9 cellular contexts compared by ENCODE assay signal in the genomic region with DNA sequence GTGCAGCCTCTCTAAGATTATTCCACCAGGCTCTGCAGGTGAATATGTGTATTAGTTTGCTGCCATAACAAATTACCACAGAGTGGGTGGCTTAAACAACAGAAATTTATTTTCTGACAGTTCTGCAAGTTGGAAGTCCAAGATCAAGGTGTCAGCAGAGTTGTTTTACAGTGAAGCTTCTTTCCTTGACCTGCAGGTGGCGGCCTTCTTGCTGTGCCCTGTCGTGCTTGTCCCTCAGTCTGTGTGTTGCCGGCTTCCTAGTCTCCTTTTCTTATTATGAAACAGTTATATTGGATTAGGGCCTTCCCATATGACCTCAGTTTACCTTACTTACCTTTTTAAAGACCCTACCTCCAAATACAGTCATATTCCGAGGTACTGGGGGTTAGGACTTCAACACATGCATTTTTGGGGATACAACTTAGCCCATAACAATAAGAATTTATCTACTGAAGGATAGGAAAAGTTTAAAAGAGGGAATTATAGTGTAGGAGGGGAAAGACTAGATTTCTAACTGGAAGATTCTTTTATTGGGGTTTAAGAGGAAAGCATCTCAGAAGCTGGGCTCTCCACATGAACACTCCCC.
A peak's percentile ranks its signal among the peaks of the same experiment; 100 is the strongest.
DNase-seq lines count a peak whose midpoint lies in the region; ATAC-seq, FAIRE-seq and TF ChIP-seq lines count a peak whose summit lies in the region.
"Had no signal": no experiment of that assay in that cellular context is flagged by ENCODE, and none has a peak within 500 bp of the region (broad histone marks: within the 10 kb centered on the region; RNA-seq: fewer than 3 reads in every experiment).

No MANE protein-coding gene starts in this region.

- peaks cover 6 to 17% (median 12%) of the 10 kb centered on the region in 4 donors for H3K4me1 Mint-ChIP-seq in naive thymus-derived CD8-positive, alpha-beta T cell

- intact Hi-C loops in body of pancreas (cut with DNase I) (no loop called here), sciatic nerve (cut with DNase I) (no loop called here)

- H3K27ac ChIP-seq in body of pancreas, result no peak overlapping the region

- no peaks in the 10 kb centered on the region for H3K4me1 ChIP-seq in body of pancreas

- H3K36me3 Mint-ChIP-seq in naive thymus-derived CD8-positive, alpha-beta T cell, result peaks cover 0 to 7% (median 5%) of the 10 kb centered on the region in 3 donors

- no peak overlapping the region for H3K4me3 Mint-ChIP-seq in naive thymus-derived CD8-positive, alpha-beta T cell
- H3K4me3 Mint-ChIP-seq: activated naive CD8-positive, alpha-beta T cell had no signal

- no peak for TF ChIP-seq POLR2A in body of pancreas (IDR thresholded peaks at IDR 0.05)

- no peaks in the 10 kb centered on the region for H3K9me3 Mint-ChIP-seq in naive thymus-derived CD8-positive, alpha-beta T cell

- no peaks in the 10 kb centered on the region for H3K36me3 ChIP-seq in body of pancreas (replicated peaks in 1 of 2; ENCODE audit: insufficient read depth in 1 of 2, low read depth in 2 of 2)

- FAIRE-seq in HTR-8/SVneo (lab: Jason Lieb, UNC), result no peak

- no peaks in the 10 kb centered on the region for H3K9me3 ChIP-seq in body of pancreas

- no peak overlapping the region for H3K4me3 ChIP-seq in body of pancreas

- WGBS in body of pancreas, 2 donors, result 30 to 36% methylated on average over 4 of the region's 4 CpGs

- peak; percentile 63 for DNase-seq in ELR (ENCODE audit: low read depth)
- DNase-seq in GM20000 (ENCODE audit: low spot score), result peak; percentile 47
- DNase-seq in HTR-8/SVneo (ENCODE audit: insufficient read length, low spot score), result peak; percentile 13
- DNase-seq in T-helper 2 cell, result peak in 3 of 5 experiments; percentile 18 to 69 (median 27)
- peak; percentile 46 to 59 (median 52) for DNase-seq in body of pancreas
- DNase-seq in naive thymus-derived CD8-positive, alpha-beta T cell, result peak in 8 of 10 donors; percentile 15 to 31 (median 23)
- DNase-seq in sciatic nerve (ENCODE audit: low spot score), result no peak

- ATAC-seq in body of pancreas, result peak; percentile 67
- peak; percentile 55 to 70 for ATAC-seq in naive thymus-derived CD8-positive, alpha-beta T cell
- ATAC-seq in sciatic nerve, result no peak
- ATAC-seq in esophagus mucosa, result no peak

- H3K27me3 ChIP-seq in body of pancreas, result no peaks in the 10 kb centered on the region

- POLR2A ChIA-PET in naive thymus-derived CD8-positive, alpha-beta T cell (lab: Charles Lee), result interaction anchor here (0.6 to 1.0 kb wide), 3 partner anchors 11 to 157 kb away, joined by 3 to 5 read pairs (median 4); a partner anchor contains a TSS

- peak overlapping the region in 3 of 10 donors; percentile 5 to 24 (median 15) for H3K27ac Mint-ChIP-seq in naive thymus-derived CD8-positive, alpha-beta T cell
- H3K27ac Mint-ChIP-seq: activated naive CD8-positive, alpha-beta T cell had no signal

- TF ChIP-seq CTCF in GM20000 (IDR thresholded peaks at IDR 0.05; ENCODE audit: extremely low read depth, missing control alignments) (peak; percentile 56), body of pancreas (IDR thresholded peaks at IDR 0.05) (peak; percentile 34 to 67 (median 45))

- no peaks in the 10 kb centered on the region for H3K27me3 Mint-ChIP-seq in naive thymus-derived CD8-positive, alpha-beta T cell
- H3K27me3 Mint-ChIP-seq: activated naive CD8-positive, alpha-beta T cell had no signal

Comparison
In these comparisons a context has a peak if more than half of its experiments do, and no peak if none do; other contexts are left out.
1. ATAC-seq: peak in body of pancreas (single experiment) and naive thymus-derived CD8-positive, alpha-beta T cell (2 of 2); none in sciatic nerve (single experiment) and esophagus mucosa (single experiment).